Comparison of ENCODE assay signal across 2 cellular contexts in genomic region chr17:5434984-5435383, GRCh38.
TF ChIP-seq lines count a peak whose summit lies in the region.

No MANE protein-coding gene starts in this region.

TF ChIP-seq in PFSK-1, 5 proteins besides CTCF, POLR2A, EP300 and RAD21:
- TF ChIP-seq SIN3A (IDR thresholded peaks at IDR 0.05; ENCODE audit: borderline replicate concordance, insufficient read depth, low read length) (no peak), POLR2AphosphoS5 (IDR thresholded peaks at IDR 0.05; ENCODE audit: low read depth, low read length) (0 out of 2 replicates have a peak, but pooled peaks have one; percentile 1)

TF ChIP-seq in K562, 482 proteins besides CTCF, POLR2A, EP300 and RAD21:
- TF ChIP-seq ZNF695 (CRISPR knock-in tag; IDR thresholded peaks at IDR 0.05) (no peak), ARID1B (IDR thresholded peaks at IDR 0.05) (no peak)
